Comparison of ENCODE assay signal across 1 cellular context in the genomic region with DNA sequence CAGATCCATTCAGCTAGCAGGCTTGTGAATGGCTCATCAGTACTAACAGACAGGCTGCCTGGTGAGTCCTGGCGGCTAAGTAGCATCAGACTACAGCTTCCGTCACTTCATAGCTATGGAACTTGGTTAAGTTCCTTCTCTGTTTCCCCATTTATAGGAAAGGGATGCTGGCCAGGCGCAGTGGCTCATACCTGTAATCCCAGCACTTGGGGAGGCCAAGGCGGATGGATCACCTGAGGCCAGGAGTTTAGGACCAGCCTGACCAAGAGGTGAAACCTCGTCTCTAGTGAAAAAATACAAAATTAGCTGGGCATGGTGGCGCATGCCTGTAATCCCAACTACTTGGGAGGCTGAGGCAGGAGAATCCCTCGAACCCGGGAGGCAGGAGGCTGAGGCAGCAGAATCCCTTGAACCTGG.
TF ChIP-seq lines count a peak whose summit lies in the region.

No MANE protein-coding gene starts in this region.

TF ChIP-seq in HepG2, 621 proteins besides CTCF, POLR2A, EP300 and RAD21 (continued from another document):
- TF ChIP-seq ZBTB38 (CRISPR knock-in tag; IDR thresholded peaks at IDR 0.05), result 0 out of 2 replicates have a peak, but pooled peaks have one; percentile 43
